8 cellular contexts compared by ENCODE assay signal in genomic region chr1:2642560-2643413, GRCh38. TPM values are rescaled to one million over a fixed set of nuclear protein-coding genes. Genes with fewer than 3 reads are reported as not detected.
DNase-seq lines count a peak whose midpoint lies in the region; ATAC-seq, FAIRE-seq and TF ChIP-seq lines count a peak whose summit lies in the region.

No MANE protein-coding gene starts in this region.

- no peaks in the 10 kb centered on the region for H3K9me2 ChIP-seq in Loucy (replicated peaks; ENCODE audit: low read depth, low read length)
- H3K9me2 ChIP-seq in neural cell (ENCODE audit: insufficient read depth, low read length) = no peaks in the 10 kb centered on the region

- H3K27me3 Mint-ChIP-seq in stimulated activated naive CD8-positive, alpha-beta T cell treated with anti-CD3 and anti-CD28 coated beads, Interleukin-15, Interleukin-2, amounts not matched to agents 100 ng/mL and 50 ng/mL, for 24 hours = no peaks in the 10 kb centered on the region

- no peak for TF ChIP-seq EP300 in neural cell (conservative IDR thresholded peaks at IDR 0.05; ENCODE audit: poor library complexity, severe bottlenecking)

- ATAC-seq in RWPE2 (ENCODE audit: low read depth) = peak; percentile 77

- H4K20me1 ChIP-seq in Loucy (ENCODE audit: insufficient read depth, low read length, poor library complexity, severe bottlenecking) (peaks cover 4% of the 10 kb centered on the region), neural cell (ENCODE audit: insufficient read depth) (no peaks in the 10 kb centered on the region)

- H2AFZ ChIP-seq in Loucy (ENCODE audit: low read length) (peak overlapping the region; percentile 97), neural cell (ENCODE audit: low read depth, low read length) (peak overlapping the region; percentile 84)

- H3K27me3 ChIP-seq in Loucy (ENCODE audit: insufficient read depth, low read length, poor library complexity, severe bottlenecking) = no peaks in the 10 kb centered on the region
- no peaks in the 10 kb centered on the region for H3K27me3 ChIP-seq in RWPE2 (ENCODE audit: insufficient read depth, poor library complexity, severe bottlenecking)
- H3K27me3 ChIP-seq in neural cell (ENCODE audit: insufficient read depth, low read depth, low read length) = no peaks in the 10 kb centered on the region

- no peak for FAIRE-seq in H54 (lab: Jason Lieb, UNC)

- H3K27ac Mint-ChIP-seq in stimulated activated naive CD8-positive, alpha-beta T cell treated with anti-CD3 and anti-CD28 coated beads, Interleukin-15, Interleukin-2, amounts not matched to agents 100 ng/mL and 50 ng/mL, for 24 hours = peak overlapping the region; percentile 92

- H3K4me3 ChIP-seq in Loucy (ENCODE audit: low read length, poor library complexity, severe bottlenecking) (peak overlapping the region; percentile 86), RWPE2 (ENCODE audit: severe bottlenecking) (peak overlapping the region; percentile 68), fibroblast of villous mesenchyme (ENCODE audit: low read depth, low read length) (peak overlapping the region; percentile 86), neural cell (ENCODE audit: low read length) (peak overlapping the region; percentile 97)

- H3K4me3 Mint-ChIP-seq in stimulated activated naive CD8-positive, alpha-beta T cell treated with anti-CD3 and anti-CD28 coated beads, Interleukin-15, Interleukin-2, amounts not matched to agents 100 ng/mL and 50 ng/mL, for 24 hours = peak overlapping the region; percentile 91

- H3K4me2 ChIP-seq in Loucy (ENCODE audit: low read depth, low read length, poor library complexity, severe bottlenecking) = peak overlapping the region; percentile 96
- peak overlapping the region; percentile 87 for H3K4me2 ChIP-seq in neural cell (ENCODE audit: low read length)

- peaks cover 13% of the 10 kb centered on the region for H3K4me1 Mint-ChIP-seq in stimulated activated naive CD8-positive, alpha-beta T cell treated with anti-CD3 and anti-CD28 coated beads, Interleukin-15, Interleukin-2, amounts not matched to agents 100 ng/mL and 50 ng/mL, for 24 hours (ENCODE audit: low read depth)

- H3F3A ChIP-seq in Loucy (ENCODE audit: low read depth) (no peaks in the 10 kb centered on the region), neural cell (ENCODE audit: insufficient read depth, low read length, poor library complexity, severe bottlenecking) (no peaks in the 10 kb centered on the region)

- TF ChIP-seq CTCF in Loucy (conservative IDR thresholded peaks at IDR 0.05; ENCODE audit: low read length) (no peak), RWPE2 (IDR thresholded peaks at IDR 0.05; ENCODE audit: poor library complexity, severe bottlenecking) (peak; percentile 6), fibroblast of villous mesenchyme (IDR thresholded peaks at IDR 0.05; ENCODE audit: insufficient read depth, low read depth, low read length) (peak; percentile 8), neural cell (IDR thresholded peaks at IDR 0.05; ENCODE audit: poor library complexity, severe bottlenecking) (peak; percentile 53)

- peak; percentile 53 for TF ChIP-seq RAD21 in neural cell (conservative IDR thresholded peaks at IDR 0.05)

- no peaks in the 10 kb centered on the region for H3K36me3 Mint-ChIP-seq in stimulated activated naive CD8-positive, alpha-beta T cell treated with anti-CD3 and anti-CD28 coated beads, Interleukin-15, Interleukin-2, amounts not matched to agents 100 ng/mL and 50 ng/mL, for 24 hours (ENCODE audit: low read depth)

- peaks cover 8% of the 10 kb centered on the region for H3K4me1 ChIP-seq in Loucy (ENCODE audit: insufficient read depth, low read length, poor library complexity, severe bottlenecking)
- no peaks in the 10 kb centered on the region for H3K4me1 ChIP-seq in RWPE2 (ENCODE audit: insufficient read depth, poor library complexity, severe bottlenecking)

- H3K27ac ChIP-seq in RWPE2 (ENCODE audit: poor library complexity, severe bottlenecking) (peak overlapping the region; percentile 34), neural cell (ENCODE audit: low read length) (peak overlapping the region; percentile 78)

- H3K9ac ChIP-seq in Loucy (ENCODE audit: low read depth, low read length, poor library complexity, severe bottlenecking) (peak overlapping the region; percentile 89), neural cell (ENCODE audit: low read length) (peak overlapping the region; percentile 91)

- H3K79me2 ChIP-seq in Loucy (ENCODE audit: insufficient read depth, low read length) = peaks cover 6% of the 10 kb centered on the region; the same call in 1 of the 2 replicates
- peaks cover 9% of the 10 kb centered on the region for H3K79me2 ChIP-seq in neural cell (replicated peaks; ENCODE audit: insufficient read depth, low read length)

- DNase-seq in EL = peak; percentile 90
- DNase-seq in H54 (ENCODE audit: insufficient read length, low spot score) = peak; percentile 98
- DNase-seq in RWPE2 (ENCODE audit: low spot score) = peak; percentile 90
- DNase-seq in activated effector memory CD4-positive, alpha-beta T cell treated with Interleukin-2 at 50 U/mL for 16 hours = peak; percentile 92
- DNase-seq in fibroblast of villous mesenchyme (ENCODE audit: low read depth) = peak; percentile 88

- no peaks in the 10 kb centered on the region for H3K36me3 ChIP-seq in Loucy (ENCODE audit: insufficient read depth, low read length)
- no peaks in the 10 kb centered on the region for H3K36me3 ChIP-seq in RWPE2 (ENCODE audit: low read depth)
- no peaks in the 10 kb centered on the region for H3K36me3 ChIP-seq in neural cell (ENCODE audit: insufficient read depth, low read length)

- H3K9me3 Mint-ChIP-seq in stimulated activated naive CD8-positive, alpha-beta T cell treated with anti-CD3 and anti-CD28 coated beads, Interleukin-15, Interleukin-2, amounts not matched to agents 100 ng/mL and 50 ng/mL, for 24 hours = peaks cover 6% of the 10 kb centered on the region

- H3K9me3 ChIP-seq in Loucy (ENCODE audit: insufficient read depth, low read depth, low read length) (no peaks in the 10 kb centered on the region; the same call in 1 of the 2 replicates), RWPE2 (ENCODE audit: severe bottlenecking) (peaks cover 11% of the 10 kb centered on the region), neural cell (ENCODE audit: low read length) (no peaks in the 10 kb centered on the region)

- peak; percentile 42; the same call in 1 of the 2 replicates for TF ChIP-seq POLR2A in H54 (IDR thresholded peaks at IDR 0.05; ENCODE audit: low read depth, low read length)

TF ChIP-seq in neural cell, 6 proteins besides CTCF, POLR2A, EP300 and RAD21:
- TF ChIP-seq SMC3 (conservative IDR thresholded peaks at IDR 0.05; ENCODE audit: poor library complexity) = peak; percentile 42
- peak; percentile 21 for TF ChIP-seq REST (IDR thresholded peaks at IDR 0.05; ENCODE audit: borderline replicate concordance)
- no peak for TF ChIP-seq TAF1 (IDR thresholded peaks at IDR 0.05; ENCODE audit: low read depth)
- peak; percentile 93 for TF ChIP-seq MXI1 (conservative IDR thresholded peaks at IDR 0.05; ENCODE audit: poor library complexity, severe bottlenecking)
- peak; percentile 90 for TF ChIP-seq POLR2AphosphoS5 (IDR thresholded peaks at IDR 0.05)
TF ChIP-seq in neural cell: peak in this region for 4.

RNA-seq across cellular contexts. Expression of gene MMEL1, which starts 10.0 kb away (rescaled TPM):
- under 0.01 and 0.64 TPM in 2 replicates for total RNA-seq in fibroblast of villous mesenchyme
- polyA plus RNA-seq in neural cell = 5.2 TPM in 1 of 2 replicates, not detected in the other
- polyA minus RNA-seq in neural cell = not detected in 2 replicates

RNA-seq across cellular contexts. Expression of gene PRXL2B, which starts 56.2 kb away (rescaled TPM):
- 13.2 and 15.1 TPM in 2 replicates for total RNA-seq in fibroblast of villous mesenchyme
- 29.0 and 35.9 TPM in 2 replicates for polyA plus RNA-seq in neural cell
- 19.2 and 26.8 TPM in 2 replicates for polyA minus RNA-seq in neural cell

Comparison
In these comparisons a context has a peak if more than half of its experiments do, and no peak if none do; other contexts are left out.
1. Peak in every context shown above with its lines: DNase-seq, ATAC-seq, H3K4me3 ChIP-seq and H3K27ac ChIP-seq.